ENCODE assay signal across 8 cellular contexts in the genomic region with DNA sequence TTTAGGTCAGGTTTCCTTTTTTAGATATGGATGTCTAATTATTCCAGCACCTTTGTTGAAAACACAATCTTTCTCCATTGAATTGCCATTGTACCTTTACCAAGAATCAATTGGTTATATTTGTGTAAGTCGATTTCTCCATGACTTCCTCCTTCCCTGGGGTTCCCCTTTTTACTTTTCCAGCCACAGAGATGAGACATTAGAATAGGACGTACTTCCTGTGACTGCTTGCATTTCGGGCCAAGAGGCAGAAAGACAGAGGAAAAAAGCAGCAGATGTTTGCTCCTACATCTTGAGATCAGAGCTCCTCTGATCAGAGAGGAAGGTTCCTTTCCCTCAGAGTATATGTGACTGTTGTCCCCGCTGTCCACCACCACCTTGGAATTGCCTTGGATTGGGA.
DNase-seq lines count a peak whose midpoint lies in the region; ATAC-seq, FAIRE-seq and TF ChIP-seq lines count a peak whose summit lies in the region.

No MANE protein-coding gene starts in this region.

- no peaks in the 10 kb centered on the region for H3K27me3 ChIP-seq in GM12878 (replicated peaks in 1 of 2; ENCODE audit: control insufficient read depth in 2 of 2, insufficient read depth in 2 of 2, low read length in 1 of 2)
- no peaks in the 10 kb centered on the region for H3K27me3 ChIP-seq in naive thymus-derived CD4-positive, alpha-beta T cell (ENCODE audit: control insufficient read depth in 2 of 2, insufficient read depth in 2 of 2, low read length in 2 of 2)

- H2AFZ ChIP-seq in GM12878 (ENCODE audit: control insufficient read depth, low read depth, low read length) = no peak overlapping the region

- RAD21 ChIA-PET in GM12878 (lab: Charles Lee; ENCODE audit: unreplicated experiment) = interaction anchor here (0.8 to 2.0 kb wide), 7 partner anchors 10 to 76 kb away, joined by 3 to 9 read pairs (median 5); no protein-coding TSS in a partner anchor

- WGBS in GM12878 (ENCODE audit: insufficient coverage, insufficient replicate concordance, low lambda C conversion rate, missing lambda C conversion rate) = 53% methylated on average over 4 of the region's 4 CpGs

- H4K20me1 ChIP-seq in GM12878 (ENCODE audit: control insufficient read depth, insufficient read depth) = no peaks in the 10 kb centered on the region

- TF ChIP-seq POLR2A in GM12878 (IDR thresholded peaks at IDR 0.05; ENCODE audit: low read depth, low read length) = no peak

- peak overlapping the region; percentile 50 for H3K4me2 ChIP-seq in GM12878 (ENCODE audit: control insufficient read depth, insufficient read depth)

- no peaks in the 10 kb centered on the region; the same call in 2 of the 3 replicates for H3K9me3 ChIP-seq in GM12878 (replicated peaks; ENCODE audit: control insufficient read depth, insufficient read depth, low read length)
- no peaks in the 10 kb centered on the region for H3K9me3 ChIP-seq in naive thymus-derived CD4-positive, alpha-beta T cell (ENCODE audit: control insufficient read depth in 2 of 3, low read length in 3 of 3)

- SMC1A ChIA-PET in GM12878 (lab: Charles Lee; ENCODE audit: uncharacterized antibody, unreplicated experiment) = interaction anchor here (0.8 to 2.0 kb wide), 13 partner anchors 8 to 157 kb away, joined by 3 to 13 read pairs (median 4); no protein-coding TSS in a partner anchor

- H3K4me1 Mint-ChIP-seq in Calu3 (ENCODE audit: low read depth, unreplicated experiment) = no peaks in the 10 kb centered on the region
- H3K4me1 Mint-ChIP-seq in naive thymus-derived CD4-positive, alpha-beta T cell = peaks cover 7 to 51% (median 43%) of the 10 kb centered on the region in 7 donors

- CTCF ChIA-PET in Calu3 (lab: Charles Lee) = interaction anchor here (0.6 kb wide), 1 partner anchor 75 kb away, joined by 6 read pairs; no protein-coding TSS in a partner anchor
- CTCF ChIA-PET in GM12878 (lab: Yijun Ruan, JAX) = interaction anchor here (1.1 to 1.3 kb wide), 2 partner anchors 8 to 74 kb away, joined by 3 read pairs; no protein-coding TSS in a partner anchor
- CTCF ChIA-PET in naive thymus-derived CD4-positive, alpha-beta T cell (lab: Charles Lee) = interaction anchor here (0.6 kb wide), 3 partner anchors 17 to 377 kb away, joined by 3 read pairs; no protein-coding TSS in a partner anchor

- DNase-seq in Calu3 (no peak), KG1 (lab: John Stamatoyannopoulos, UW) (peak; percentile 23), GM12878 (ENCODE audit: low read depth, low spot score) (no peak), hippocampal formation (lab: John Stamatoyannopoulos, UW) (no peak), COLO829 (ENCODE audit: low spot score) (no peak), SHP77 (lab: John Stamatoyannopoulos, UW) (no peak)
- peak in 3 of 9 donors; percentile 1 to 8 (median 2) for DNase-seq in naive thymus-derived CD4-positive, alpha-beta T cell

- TF ChIP-seq CTCF in Calu3 (IDR thresholded peaks at IDR 0.05; ENCODE audit: unreplicated experiment) = no peak
- TF ChIP-seq CTCF in GM12878 (IDR thresholded peaks at IDR 0.05 in 2 of 3, conservative IDR thresholded peaks at IDR 0.05 in 1 of 3; ENCODE audit: control insufficient read depth in 2 of 3, extremely low read depth in 1 of 3, insufficient read depth in 1 of 3, low read depth in 3 of 3, low read length in 3 of 3) = no peak

- no peak for TF ChIP-seq EP300 in GM12878 (IDR thresholded peaks at IDR 0.05; ENCODE audit: borderline replicate concordance in 1 of 2, control insufficient read depth in 1 of 2, low read depth in 2 of 2, low read length in 2 of 2)

- peak overlapping the region; percentile 78 for H3K27ac ChIP-seq in GM12878 (ENCODE audit: control insufficient read depth, insufficient read depth)
- no peak overlapping the region for H3K27ac ChIP-seq in naive thymus-derived CD4-positive, alpha-beta T cell (ENCODE audit: low read depth, low read length)

- H3K9ac ChIP-seq in GM12878 (ENCODE audit: control insufficient read depth, insufficient read depth, low read length) = peak overlapping the region; percentile 22; the same call in 1 of the 2 replicates

- TF ChIP-seq RAD21 in GM12878 (IDR thresholded peaks at IDR 0.05; ENCODE audit: insufficient read depth, low read depth, low read length) = no peak

- intact Hi-C loops in Calu3 (cut with micrococcal nuclease; ENCODE audit: unreplicated experiment) (no loop called here), GM12878 (cut with micrococcal nuclease; ENCODE audit: unreplicated experiment) (no loop called here)
- intact Hi-C loops in naive thymus-derived CD4-positive, alpha-beta T cell (cut with micrococcal nuclease) = loop anchor here in 1 of 2 donors (2.0 to 5.0 kb wide), 2 partner anchors 158 to 336 kb away; partner anchors contain the start of gene SIPA1L1

- BruUV-seq in Calu3 (replicated peaks; lab: Mats Ljungman, UMichigan) (no TSS peak), GM12878 (replicated peaks; lab: Mats Ljungman, UMichigan) (no TSS peak)

- H3K27me3 Mint-ChIP-seq in Calu3 (ENCODE audit: unreplicated experiment) = no peaks in the 10 kb centered on the region
- no peaks in the 10 kb centered on the region for H3K27me3 Mint-ChIP-seq in naive thymus-derived CD4-positive, alpha-beta T cell

- in situ Hi-C loops in GM12878 (cut with MboI) = no loop called here

- H3K4me1 ChIP-seq in GM12878 (ENCODE audit: control insufficient read depth, insufficient read depth, low read length) = peaks cover 35% of the 10 kb centered on the region
- H3K4me1 ChIP-seq in naive thymus-derived CD4-positive, alpha-beta T cell (ENCODE audit: control insufficient read depth in 2 of 2, insufficient read depth in 2 of 2, low read length in 2 of 2) = no peaks in the 10 kb centered on the region

- ATAC-seq in GM12878 (peak; percentile 54), HG02938 (IDR thresholded peaks at IDR 0.05; ENCODE audit: unreplicated experiment) (no peak)
- peak; percentile 65 for ATAC-seq in naive thymus-derived CD4-positive, alpha-beta T cell

- H3K4me3 Mint-ChIP-seq in Calu3 (ENCODE audit: low read depth, unreplicated experiment) = no peak overlapping the region
- H3K4me3 Mint-ChIP-seq in naive thymus-derived CD4-positive, alpha-beta T cell = peak overlapping the region in 3 of 10 donors; percentile 2 to 58 (median 7)

- 0 out of 2 replicates have a peak overlapping the region, but pooled peaks have one; percentile 10 for H3K4me3 ChIP-seq in GM12878
- H3K4me3 ChIP-seq in naive thymus-derived CD4-positive, alpha-beta T cell (ENCODE audit: low read length) = no peak overlapping the region

- H3K36me3 ChIP-seq in GM12878 (ENCODE audit: control insufficient read depth in 2 of 2, insufficient read depth in 2 of 2, low read length in 1 of 2) = peaks cover 0 to 2% of the 10 kb centered on the region in 2 experiments; a peak in 1 of 4 replicates
- no peaks in the 10 kb centered on the region for H3K36me3 ChIP-seq in naive thymus-derived CD4-positive, alpha-beta T cell (ENCODE audit: control insufficient read depth in 2 of 3, insufficient read depth in 3 of 3, low read length in 3 of 3)

- peak overlapping the region; percentile 58 for H3K27ac Mint-ChIP-seq in Calu3 (ENCODE audit: unreplicated experiment)
- peak overlapping the region in 3 of 9 donors; percentile 6 to 44 (median 16) for H3K27ac Mint-ChIP-seq in naive thymus-derived CD4-positive, alpha-beta T cell

- H3K9me3 Mint-ChIP-seq in Calu3 (ENCODE audit: low read depth, unreplicated experiment) = no peaks in the 10 kb centered on the region
- H3K9me3 Mint-ChIP-seq in naive thymus-derived CD4-positive, alpha-beta T cell = no peaks in the 10 kb centered on the region

- no peaks in the 10 kb centered on the region for H3K36me3 Mint-ChIP-seq in Calu3 (ENCODE audit: insufficient read depth, unreplicated experiment)
- peaks cover 0 to 19% (median 8%) of the 10 kb centered on the region in 5 donors for H3K36me3 Mint-ChIP-seq in naive thymus-derived CD4-positive, alpha-beta T cell

- FAIRE-seq in GM12878 (lab: Jason Lieb, UNC) = no peak

- peaks cover 55% of the 10 kb centered on the region for H3K79me2 ChIP-seq in GM12878 (ENCODE audit: control insufficient read depth, insufficient read depth, low read length)

- POLR2A ChIA-PET in GM12878 (lab: Charles Lee) = interaction anchor here (0.6 to 1.5 kb wide), 5 partner anchors 9 to 837 kb away, joined by 3 read pairs; partner anchors contain the start of gene TTC9
- POLR2A ChIA-PET in naive thymus-derived CD4-positive, alpha-beta T cell (lab: Charles Lee) = no interaction called here

TF ChIP-seq in GM12878, 131 proteins besides CTCF, POLR2A, EP300 and RAD21:
- TF ChIP-seq, protein P1, sequence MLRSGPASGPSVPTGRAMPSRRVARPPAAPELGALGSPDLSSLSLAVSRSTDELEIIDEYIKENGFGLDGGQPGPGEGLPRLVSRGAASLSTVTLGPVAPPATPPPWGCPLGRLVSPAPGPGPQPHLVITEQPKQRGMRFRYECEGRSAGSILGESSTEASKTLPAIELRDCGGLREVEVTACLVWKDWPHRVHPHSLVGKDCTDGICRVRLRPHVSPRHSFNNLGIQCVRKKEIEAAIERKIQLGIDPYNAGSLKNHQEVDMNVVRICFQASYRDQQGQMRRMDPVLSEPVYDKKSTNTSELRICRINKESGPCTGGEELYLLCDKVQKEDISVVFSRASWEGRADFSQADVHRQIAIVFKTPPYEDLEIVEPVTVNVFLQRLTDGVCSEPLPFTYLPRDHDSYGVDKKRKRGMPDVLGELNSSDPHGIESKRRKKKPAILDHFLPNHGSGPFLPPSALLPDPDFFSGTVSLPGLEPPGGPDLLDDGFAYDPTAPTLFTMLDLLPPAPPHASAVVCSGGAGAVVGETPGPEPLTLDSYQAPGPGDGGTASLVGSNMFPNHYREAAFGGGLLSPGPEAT (IDR thresholded peaks at IDR 0.05; ENCODE audit: low read depth) = peak; percentile 76; the same call in 1 of the 2 replicates
- peak; percentile 58 for TF ChIP-seq RUNX3 (IDR thresholded peaks at IDR 0.05; ENCODE audit: low read length)
- TF ChIP-seq RELA (IDR thresholded peaks at IDR 0.05; ENCODE audit: borderline replicate concordance, partially characterized antibody) = no peak
- TF ChIP-seq EED (IDR thresholded peaks at IDR 0.05; ENCODE audit: low read depth) = peak; percentile 84
- TF ChIP-seq IRF3 (IDR thresholded peaks at IDR 0.05) = no peak
- TF ChIP-seq IKZF2 (IDR thresholded peaks at IDR 0.05) = peak; percentile 76 to 84
- no peak for TF ChIP-seq NBN (IDR thresholded peaks at IDR 0.05)
- peak; percentile 83 for TF ChIP-seq SPI1 (IDR thresholded peaks at IDR 0.05; ENCODE audit: borderline replicate concordance, insufficient read depth, low read depth, low read length)
- TF ChIP-seq IKZF1 (conservative IDR thresholded peaks at IDR 0.05) = peak; percentile 67
- TF ChIP-seq DPF2 (IDR thresholded peaks at IDR 0.05) = 0 out of 2 replicates have a peak, but pooled peaks have one; percentile 36
